Comparison of ENCODE assay signal across 35 cellular contexts in genomic region chr3:109835958-109836357, GRCh38.
"Had no signal": no experiment of that assay in that cellular context is flagged by ENCODE, and none has a peak within 500 bp of the region (broad histone marks: within the 10 kb centered on the region; RNA-seq: fewer than 3 reads in every experiment).

No MANE protein-coding gene starts in this region.

- H3K4me3 ChIP-seq: MG63 had no signal

- H3K36me3 ChIP-seq: MG63 had no signal

- H3K27me3 ChIP-seq: MG63 had no signal

- H3K9me3 ChIP-seq: MG63 had no signal

- DNase-seq: Kasumi-1, MG63, MM.1S, MV-4-11, NCI-H1048, NCI-H1092, NCI-H1092 treated with DMSO at 0.1 percent for 48 hours, NCI-H1105, NCI-H1105 treated with DMSO at 0.1 percent for 48 hours, NCI-H1417, NCI-H1417 treated with DMSO at 0.1 percent for 48 hours, NCI-H1436, NCI-H1436 treated with DMSO at 0.1 percent for 48 hours, NCI-H146, NCI-H1694, NCI-H1694 treated with DMSO at 0.1 percent for 48 hours, NCI-H187, NCI-H187 treated with DMSO at 0.1 percent for 48 hours, NCI-H1930, NCI-H2029, NCI-H2029 treated with DMSO at 0.1 percent for 48 hours, NCI-H2081, NCI-H2081 treated with DMSO at 0.1 percent for 48 hours, NCI-H2107, NCI-H2171, NCI-H2171 treated with DMSO at 0.1 percent for 48 hours, NCI-H2227 treated with DMSO at 0.1 percent for 48 hours, NCI-H226, NCI-H345, NCI-H446, NCI-H446 treated with DMSO at 0.1 percent for 48 hours, NCI-H510A, NCI-H510A treated with DMSO at 0.1 percent for 48 hours, NCI-H524, NCI-H524 treated with DMSO at 0.1 percent for 48 hours had no signal
